Comparison of ENCODE assay signal across 6 cellular contexts in genomic region chr2:226620176-226620575, GRCh38.
"Had no signal": no experiment of that assay in that cellular context is flagged by ENCODE, and none has a peak within 500 bp of the region (broad histone marks: within the 10 kb centered on the region; RNA-seq: fewer than 3 reads in every experiment).

No MANE protein-coding gene starts in this region.

- H3K9me3 ChIP-seq: HAP-1 had no signal

- H3K4me1 ChIP-seq: HAP-1 had no signal

- FAIRE-seq: HTR-8/SVneo, K562 had no signal

- H3K36me3 ChIP-seq: HAP-1 had no signal

- DNase-seq: GM23248, GOT3, H7 had no signal

- H3K27ac ChIP-seq: GM23248 had no signal

- ATAC-seq: K562 had no signal

- H2AFZ ChIP-seq: GM23248 had no signal

- H3K4me3 ChIP-seq: GM23248, HAP-1, K562 had no signal

- H3K9ac ChIP-seq: GM23248 had no signal
